Comparison of ENCODE assay signal across 1 cellular context in the genomic region with DNA sequence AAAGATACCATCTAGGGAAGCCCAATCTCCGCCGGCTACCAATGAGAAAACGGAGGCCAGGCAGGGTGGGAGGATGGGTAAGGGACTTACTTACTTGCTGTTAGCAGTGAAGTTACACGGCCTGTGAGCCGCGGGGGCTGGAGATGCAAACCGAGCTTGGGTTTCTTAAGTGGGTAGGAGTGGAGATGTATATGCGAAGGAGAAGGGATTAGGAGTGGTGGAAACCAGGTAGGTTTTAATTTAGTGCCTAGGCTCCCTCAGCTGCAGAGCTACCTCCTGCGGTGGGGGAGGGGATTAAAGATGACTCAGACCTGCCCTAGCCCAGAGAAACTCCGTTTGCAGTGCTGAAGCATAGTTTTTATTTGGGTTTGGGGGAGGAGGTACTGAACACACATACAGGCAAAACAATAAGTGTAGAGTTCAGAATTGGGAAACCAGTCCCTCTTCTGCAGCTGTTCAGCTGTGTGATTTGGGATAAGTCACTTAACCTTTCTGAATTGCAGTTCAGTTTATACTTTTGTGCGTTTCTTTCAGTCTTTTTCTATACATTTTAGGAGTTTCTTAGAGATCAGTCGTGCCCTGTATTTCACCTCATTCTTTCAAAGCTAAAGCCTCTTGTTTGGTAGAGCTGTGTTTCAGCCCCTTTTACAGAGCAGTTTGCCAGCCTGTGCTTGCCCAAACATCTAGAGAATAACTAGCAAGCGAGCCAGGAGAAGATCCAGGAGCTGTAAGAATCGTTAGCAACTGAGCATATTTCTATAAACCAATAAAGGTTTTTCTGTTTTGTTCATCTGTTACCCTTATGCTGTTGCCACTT.
TF ChIP-seq lines count a peak whose summit lies in the region.

No MANE protein-coding gene starts in this region.

TF ChIP-seq in HepG2, 621 proteins besides CTCF, POLR2A, EP300 and RAD21 (continued from another document and continues in another):
- TF ChIP-seq TFDP2 (CRISPR knock-in tag; IDR thresholded peaks at IDR 0.05) (0 out of 2 replicates have a peak, but pooled peaks have one; percentile 12), FOXA1 (IDR thresholded peaks at IDR 0.05) (no peak), FOXA1 (CRISPR knock-in tag; IDR thresholded peaks at IDR 0.05) (no peak), SP1 (IDR thresholded peaks at IDR 0.05) (no peak), SP1 (CRISPR knock-in tag; IDR thresholded peaks at IDR 0.05) (0 out of 2 replicates have a peak, but pooled peaks have one; percentile 19), TEAD2 (CRISPR knock-in tag; IDR thresholded peaks at IDR 0.05) (no peak), ZNF512B (CRISPR knock-in tag; IDR thresholded peaks at IDR 0.05; ENCODE audit: borderline replicate concordance) (no peak), MLLT10 (CRISPR knock-in tag; IDR thresholded peaks at IDR 0.05) (no peak), CHD2 (IDR thresholded peaks at IDR 0.05; ENCODE audit: low read depth, low read length) (0 out of 2 replicates have a peak, but pooled peaks have one; percentile 26), ARID5B (CRISPR knock-in tag; IDR thresholded peaks at IDR 0.05) (0 out of 2 replicates have a peak, but pooled peaks have one; percentile 32), ZNF550 (CRISPR knock-in tag; IDR thresholded peaks at IDR 0.05; ENCODE audit: borderline replicate concordance) (no peak), ZGPAT (CRISPR knock-in tag; IDR thresholded peaks at IDR 0.05) (0 out of 2 replicates have a peak, but pooled peaks have one; percentile 14), SMYD3 (CRISPR knock-in tag; IDR thresholded peaks at IDR 0.05) (no peak), BRD4 (CRISPR knock-in tag; IDR thresholded peaks at IDR 0.05) (no peak), NFIB (CRISPR knock-in tag; IDR thresholded peaks at IDR 0.05; ENCODE audit: borderline replicate concordance) (no peak), HNF4G (IDR thresholded peaks at IDR 0.05; ENCODE audit: borderline replicate concordance, low read depth, low read length) (peak; percentile 6; the same call in 1 of the 2 replicates), HNF4G (CRISPR knock-in tag; IDR thresholded peaks at IDR 0.05; ENCODE audit: borderline replicate concordance, low read depth) (no peak), HDAC6 (IDR thresholded peaks at IDR 0.05; ENCODE audit: low read depth, low read length) (no peak), PRMT3 (CRISPR knock-in tag; IDR thresholded peaks at IDR 0.05; ENCODE audit: borderline replicate concordance, low read depth) (no peak), SMAD1 (CRISPR knock-in tag; IDR thresholded peaks at IDR 0.05; ENCODE audit: borderline replicate concordance, low read depth) (no peak), GATAD2A (CRISPR knock-in tag; IDR thresholded peaks at IDR 0.05) (peak; percentile 13; the same call in 1 of the 2 replicates), HHEX (CRISPR knock-in tag; IDR thresholded peaks at IDR 0.05) (no peak), ZNF292 (CRISPR knock-in tag; IDR thresholded peaks at IDR 0.05; ENCODE audit: borderline replicate concordance, low read depth) (no peak), MYNN (CRISPR knock-in tag; IDR thresholded peaks at IDR 0.05; ENCODE audit: low read depth) (no peak), SMAD9 (CRISPR knock-in tag; IDR thresholded peaks at IDR 0.05) (no peak), ZNF737 (CRISPR knock-in tag; IDR thresholded peaks at IDR 0.05; ENCODE audit: borderline replicate concordance) (no peak)
- TF ChIP-seq, protein P1, sequence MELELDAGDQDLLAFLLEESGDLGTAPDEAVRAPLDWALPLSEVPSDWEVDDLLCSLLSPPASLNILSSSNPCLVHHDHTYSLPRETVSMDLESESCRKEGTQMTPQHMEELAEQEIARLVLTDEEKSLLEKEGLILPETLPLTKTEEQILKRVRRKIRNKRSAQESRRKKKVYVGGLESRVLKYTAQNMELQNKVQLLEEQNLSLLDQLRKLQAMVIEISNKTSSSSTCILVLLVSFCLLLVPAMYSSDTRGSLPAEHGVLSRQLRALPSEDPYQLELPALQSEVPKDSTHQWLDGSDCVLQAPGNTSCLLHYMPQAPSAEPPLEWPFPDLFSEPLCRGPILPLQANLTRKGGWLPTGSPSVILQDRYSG (CRISPR knock-in tag; IDR thresholded peaks at IDR 0.05) = no peak
- TF ChIP-seq, protein P2, sequence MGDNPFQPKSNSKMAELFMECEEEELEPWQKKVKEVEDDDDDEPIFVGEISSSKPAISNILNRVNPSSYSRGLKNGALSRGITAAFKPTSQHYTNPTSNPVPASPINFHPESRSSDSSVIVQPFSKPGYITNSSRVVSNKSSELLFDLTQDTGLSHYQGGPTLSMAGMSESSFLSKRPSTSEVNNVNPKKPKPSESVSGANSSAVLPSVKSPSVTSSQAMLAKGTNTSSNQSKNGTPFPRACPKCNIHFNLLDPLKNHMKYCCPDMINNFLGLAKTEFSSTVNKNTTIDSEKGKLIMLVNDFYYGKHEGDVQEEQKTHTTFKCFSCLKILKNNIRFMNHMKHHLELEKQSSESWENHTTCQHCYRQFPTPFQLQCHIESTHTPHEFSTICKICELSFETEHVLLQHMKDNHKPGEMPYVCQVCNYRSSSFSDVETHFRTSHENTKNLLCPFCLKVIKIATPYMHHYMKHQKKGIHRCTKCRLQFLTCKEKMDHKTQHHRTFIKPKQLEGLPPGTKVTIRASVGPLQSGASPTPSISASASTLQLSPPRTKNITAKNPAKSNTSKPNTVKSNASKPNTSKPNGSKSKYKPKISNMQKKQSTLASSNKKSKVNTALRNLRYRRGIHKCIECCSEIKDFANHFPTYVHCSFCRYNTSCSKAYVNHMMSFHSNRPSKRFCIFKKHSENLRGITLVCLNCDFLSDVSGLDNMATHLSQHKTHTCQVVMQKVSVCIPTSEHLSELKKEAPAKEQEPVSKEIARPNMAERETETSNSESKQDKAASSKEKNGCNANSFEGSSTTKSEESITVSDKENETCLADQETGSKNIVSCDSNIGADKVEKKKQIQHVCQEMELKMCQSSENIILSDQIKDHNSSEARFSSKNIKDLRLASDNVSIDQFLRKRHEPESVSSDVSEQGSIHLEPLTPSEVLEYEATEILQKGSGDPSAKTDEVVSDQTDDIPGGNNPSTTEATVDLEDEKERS (CRISPR knock-in tag; IDR thresholded peaks at IDR 0.05) = peak; percentile 49; the same call in 1 of the 2 replicates
- TF ChIP-seq, protein P3, sequence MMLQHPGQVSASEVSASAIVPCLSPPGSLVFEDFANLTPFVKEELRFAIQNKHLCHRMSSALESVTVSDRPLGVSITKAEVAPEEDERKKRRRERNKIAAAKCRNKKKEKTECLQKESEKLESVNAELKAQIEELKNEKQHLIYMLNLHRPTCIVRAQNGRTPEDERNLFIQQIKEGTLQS (CRISPR knock-in tag; IDR thresholded peaks at IDR 0.05) = peak; percentile 90
- TF ChIP-seq, protein P4, sequence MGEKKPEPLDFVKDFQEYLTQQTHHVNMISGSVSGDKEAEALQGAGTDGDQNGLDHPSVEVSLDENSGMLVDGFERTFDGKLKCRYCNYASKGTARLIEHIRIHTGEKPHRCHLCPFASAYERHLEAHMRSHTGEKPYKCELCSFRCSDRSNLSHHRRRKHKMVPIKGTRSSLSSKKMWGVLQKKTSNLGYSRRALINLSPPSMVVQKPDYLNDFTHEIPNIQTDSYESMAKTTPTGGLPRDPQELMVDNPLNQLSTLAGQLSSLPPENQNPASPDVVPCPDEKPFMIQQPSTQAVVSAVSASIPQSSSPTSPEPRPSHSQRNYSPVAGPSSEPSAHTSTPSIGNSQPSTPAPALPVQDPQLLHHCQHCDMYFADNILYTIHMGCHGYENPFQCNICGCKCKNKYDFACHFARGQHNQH (CRISPR knock-in tag; IDR thresholded peaks at IDR 0.05) = no peak
- TF ChIP-seq, protein P5, sequence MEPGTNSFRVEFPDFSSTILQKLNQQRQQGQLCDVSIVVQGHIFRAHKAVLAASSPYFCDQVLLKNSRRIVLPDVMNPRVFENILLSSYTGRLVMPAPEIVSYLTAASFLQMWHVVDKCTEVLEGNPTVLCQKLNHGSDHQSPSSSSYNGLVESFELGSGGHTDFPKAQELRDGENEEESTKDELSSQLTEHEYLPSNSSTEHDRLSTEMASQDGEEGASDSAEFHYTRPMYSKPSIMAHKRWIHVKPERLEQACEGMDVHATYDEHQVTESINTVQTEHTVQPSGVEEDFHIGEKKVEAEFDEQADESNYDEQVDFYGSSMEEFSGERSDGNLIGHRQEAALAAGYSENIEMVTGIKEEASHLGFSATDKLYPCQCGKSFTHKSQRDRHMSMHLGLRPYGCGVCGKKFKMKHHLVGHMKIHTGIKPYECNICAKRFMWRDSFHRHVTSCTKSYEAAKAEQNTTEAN (CRISPR knock-in tag; conservative IDR thresholded peaks at IDR 0.05) = no peak
- TF ChIP-seq, protein P6, sequence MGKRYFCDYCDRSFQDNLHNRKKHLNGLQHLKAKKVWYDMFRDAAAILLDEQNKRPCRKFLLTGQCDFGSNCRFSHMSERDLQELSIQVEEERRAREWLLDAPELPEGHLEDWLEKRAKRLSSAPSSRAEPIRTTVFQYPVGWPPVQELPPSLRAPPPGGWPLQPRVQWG (CRISPR knock-in tag; IDR thresholded peaks at IDR 0.05; ENCODE audit: borderline replicate concordance, low read depth) = no peak
